1 cellular context compared by ENCODE assay signal in genomic region chr7:30726296-30727006, GRCh38.
TF ChIP-seq lines count a peak whose summit lies in the region.

No MANE protein-coding gene starts in this region.

TF ChIP-seq in GM12878, 131 proteins besides CTCF, POLR2A, EP300 and RAD21:
- no peak for TF ChIP-seq SP1 (IDR thresholded peaks at IDR 0.05; ENCODE audit: low read depth, low read length)
- no peak for TF ChIP-seq ZNF592 (IDR thresholded peaks at IDR 0.05)
- TF ChIP-seq ZBTB11 (CRISPR knock-in tag; IDR thresholded peaks at IDR 0.05): no peak
- no peak for TF ChIP-seq MLLT1 (IDR thresholded peaks at IDR 0.05)
- no peak for TF ChIP-seq CBFB (IDR thresholded peaks at IDR 0.05; ENCODE audit: low read depth)
- no peak for TF ChIP-seq BRCA1 (IDR thresholded peaks at IDR 0.05; ENCODE audit: low read depth, low read length)
- no peak for TF ChIP-seq MTA3 (IDR thresholded peaks at IDR 0.05; ENCODE audit: borderline replicate concordance, low read length)
- no peak for TF ChIP-seq POLR2AphosphoS2 (IDR thresholded peaks at IDR 0.05; ENCODE audit: low read depth, low read length)
TF ChIP-seq in GM12878: peak in this region for 0.
